Comparison of ENCODE assay signal across 1 cellular context in genomic region chr5:135128361-135128760, GRCh38.
TF ChIP-seq lines count a peak whose summit lies in the region.

No MANE protein-coding gene starts in this region.

TF ChIP-seq in IMR-90, 13 proteins besides CTCF, POLR2A, EP300 and RAD21 (continued from another document):
- TF ChIP-seq USF2 (IDR thresholded peaks at IDR 0.05; ENCODE audit: low read depth, low read length) (no peak), RFX5 (IDR thresholded peaks at IDR 0.05; ENCODE audit: low read depth, low read length) (no peak), NFE2L2 (IDR thresholded peaks at IDR 0.05; ENCODE audit: low read depth, low read length) (no peak), CEBPB (IDR thresholded peaks at IDR 0.05; ENCODE audit: low read depth, low read length) (no peak), SMC3 (IDR thresholded peaks at IDR 0.05; ENCODE audit: low read depth, low read length) (no peak), RCOR1 (IDR thresholded peaks at IDR 0.05; ENCODE audit: insufficient replicate concordance, low read length) (no peak), BHLHE40 (IDR thresholded peaks at IDR 0.05; ENCODE audit: low read depth, low read length) (no peak), MAZ (IDR thresholded peaks at IDR 0.05; ENCODE audit: borderline replicate concordance, low read depth, low read length) (no peak)
- TF ChIP-seq, protein P1, sequence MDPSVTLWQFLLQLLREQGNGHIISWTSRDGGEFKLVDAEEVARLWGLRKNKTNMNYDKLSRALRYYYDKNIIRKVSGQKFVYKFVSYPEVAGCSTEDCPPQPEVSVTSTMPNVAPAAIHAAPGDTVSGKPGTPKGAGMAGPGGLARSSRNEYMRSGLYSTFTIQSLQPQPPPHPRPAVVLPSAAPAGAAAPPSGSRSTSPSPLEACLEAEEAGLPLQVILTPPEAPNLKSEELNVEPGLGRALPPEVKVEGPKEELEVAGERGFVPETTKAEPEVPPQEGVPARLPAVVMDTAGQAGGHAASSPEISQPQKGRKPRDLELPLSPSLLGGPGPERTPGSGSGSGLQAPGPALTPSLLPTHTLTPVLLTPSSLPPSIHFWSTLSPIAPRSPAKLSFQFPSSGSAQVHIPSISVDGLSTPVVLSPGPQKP (IDR thresholded peaks at IDR 0.05; ENCODE audit: borderline replicate concordance, low read depth, low read length) = no peak
